ENCODE assay signal across 9 cellular contexts in genomic region chr7:45978010-45978681, GRCh38. TPM values are rescaled to one million over a fixed set of nuclear protein-coding genes. Genes with fewer than 3 reads are reported as not detected.
A peak's percentile ranks its signal among the peaks of the same experiment; 100 is the strongest.
DNase-seq lines count a peak whose midpoint lies in the region; ATAC-seq and TF ChIP-seq lines count a peak whose summit lies in the region.
"Had no signal": no experiment of that assay in that cellular context is flagged by ENCODE, and none has a peak within 500 bp of the region (broad histone marks: within the 10 kb centered on the region; RNA-seq: fewer than 3 reads in every experiment).

No MANE protein-coding gene starts in this region.

- no peak overlapping the region for H2AFZ ChIP-seq in smooth muscle cell (ENCODE audit: low read depth)

- peaks cover 16% of the 10 kb centered on the region for H3K4me1 ChIP-seq in smooth muscle cell (ENCODE audit: low read depth)

- CTCF ChIA-PET in Calu3 (lab: Charles Lee), result interaction anchor here (0.6 to 4.1 kb wide), 10 partner anchors 8 to 1116 kb away, joined by 3 to 47 read pairs (median 3); partner anchors contain the start of gene IGFBP3

- no TSS peak for BruUV-seq in Calu3 (replicated peaks; lab: Mats Ljungman, UMichigan)

- H3K4me2 ChIP-seq in smooth muscle cell, result peak overlapping the region; percentile 78

- peak; percentile 89 for DNase-seq in Calu3
- DNase-seq in activated T-cell treated with anti-CD3 and anti-CD28 coated beads, Interleukin-2, amount 50 U/mL, for 24 hours, result no peak
- peak; percentile 36 for DNase-seq in left cardiac atrium
- DNase-seq in smooth muscle cell (lab: John Stamatoyannopoulos, UW; ENCODE audit: unreplicated experiment), result no peak
- DNase-seq in NCI-H2107 (lab: John Stamatoyannopoulos, UW), result no peak
- no peak for DNase-seq in NCI-H510A (lab: John Stamatoyannopoulos, UW)

- no peak overlapping the region for H3K4me3 ChIP-seq in smooth muscle cell

- H3F3A ChIP-seq in smooth muscle cell (ENCODE audit: low read depth), result peaks cover 31% of the 10 kb centered on the region

- H3K36me3 Mint-ChIP-seq in Calu3 (ENCODE audit: insufficient read depth, unreplicated experiment), result peaks cover 24% of the 10 kb centered on the region
- H3K36me3 Mint-ChIP-seq in activated T-cell treated with anti-CD3 and anti-CD28 coated beads, Interleukin-2, amount 50 U/mL, for 24 hours (ENCODE audit: low read depth), result peaks cover 35% of the 10 kb centered on the region

- H3K27me3 Mint-ChIP-seq in Calu3 (ENCODE audit: unreplicated experiment), result no peaks in the 10 kb centered on the region
- H3K27me3 Mint-ChIP-seq in activated T-cell treated with anti-CD3 and anti-CD28 coated beads, Interleukin-2, amount 50 U/mL, for 24 hours, result no peaks in the 10 kb centered on the region

- under 1% methylated on average over 11 of the region's 11 CpGs for WGBS in smooth muscle cell (ENCODE audit: low lambda C conversion rate)

- peaks cover 3% of the 10 kb centered on the region for H3K9me3 Mint-ChIP-seq in Calu3 (ENCODE audit: low read depth, unreplicated experiment)
- no peaks in the 10 kb centered on the region for H3K9me3 Mint-ChIP-seq in activated T-cell treated with anti-CD3 and anti-CD28 coated beads, Interleukin-2, amount 50 U/mL, for 24 hours

- peak overlapping the region; percentile 96 for H3K9ac ChIP-seq in smooth muscle cell (ENCODE audit: low read depth)

- peak overlapping the region; percentile 99 for H3K27ac Mint-ChIP-seq in Calu3 (ENCODE audit: unreplicated experiment)
- peak overlapping the region; percentile 53 for H3K27ac Mint-ChIP-seq in activated T-cell treated with anti-CD3 and anti-CD28 coated beads, Interleukin-2, amount 50 U/mL, for 24 hours

- H3K4me3 Mint-ChIP-seq in Calu3 (ENCODE audit: low read depth, unreplicated experiment), result peak overlapping the region; percentile 37
- no peak overlapping the region for H3K4me3 Mint-ChIP-seq in activated T-cell treated with anti-CD3 and anti-CD28 coated beads, Interleukin-2, amount 50 U/mL, for 24 hours

- no peaks in the 10 kb centered on the region for H3K9me3 ChIP-seq in smooth muscle cell (replicated peaks; ENCODE audit: low read depth)
- H3K9me3 ChIP-seq: neutrophil had no signal

- H3K27me3 ChIP-seq in smooth muscle cell (ENCODE audit: low read depth), result no peaks in the 10 kb centered on the region
- H3K27me3 ChIP-seq: neutrophil had no signal

- peak; percentile 71 for ATAC-seq in HG03280 (IDR thresholded peaks at IDR 0.05; ENCODE audit: unreplicated experiment)
- ATAC-seq in left cardiac atrium, result peak; percentile 42 to 81
- no peak for ATAC-seq in GM21423 (IDR thresholded peaks at IDR 0.05; ENCODE audit: unreplicated experiment)

- TF ChIP-seq CTCF in Calu3 (IDR thresholded peaks at IDR 0.05; ENCODE audit: unreplicated experiment) (no peak), smooth muscle cell (IDR thresholded peaks at IDR 0.05; ENCODE audit: borderline replicate concordance, insufficient read depth, poor library complexity, severe bottlenecking) (no peak)

- no peaks in the 10 kb centered on the region for H3K79me2 ChIP-seq in smooth muscle cell (ENCODE audit: low read depth)

- no peaks in the 10 kb centered on the region for H4K20me1 ChIP-seq in smooth muscle cell (ENCODE audit: low read depth)

- peak overlapping the region; percentile 100 for H3K27ac ChIP-seq in smooth muscle cell (ENCODE audit: low read depth)
- H3K27ac ChIP-seq: neutrophil had no signal

- peaks cover 73% of the 10 kb centered on the region for H3K4me1 Mint-ChIP-seq in Calu3 (ENCODE audit: low read depth, unreplicated experiment)
- peaks cover 11% of the 10 kb centered on the region for H3K4me1 Mint-ChIP-seq in activated T-cell treated with anti-CD3 and anti-CD28 coated beads, Interleukin-2, amount 50 U/mL, for 24 hours (ENCODE audit: low read depth)

- intact Hi-C loops in Calu3 (cut with micrococcal nuclease; ENCODE audit: unreplicated experiment) (loop anchor here (1.0 to 5.0 kb wide), 4 partner anchors 55 to 674 kb away; no protein-coding TSS in a partner anchor), left cardiac atrium (cut with DNase I) (no loop called here)

- H3K36me3 ChIP-seq in smooth muscle cell (ENCODE audit: low read depth), result no peaks in the 10 kb centered on the region
- H3K36me3 ChIP-seq: neutrophil had no signal

RNA-seq across cellular contexts. Expression of gene IGFBP3, which starts 57.1 kb away (rescaled TPM):
- total RNA-seq in Calu3 (2022) (221 and 315 TPM in 2 replicates), left cardiac atrium (10 to 100 TPM; 37.5 to 75.4 TPM), smooth muscle cell (4,025 and 5,098 TPM in 2 replicates)
- polyA plus RNA-seq in smooth muscle cell, result 1,776 and 1,956 TPM in 2 replicates

Comparison
In these comparisons a context has a peak if more than half of its experiments do, and no peak if none do; other contexts are left out.
1. DNase-seq: peak in Calu3 (single experiment) and left cardiac atrium (single experiment); none in activated T-cell treated with anti-CD3 and anti-CD28 coated beads, Interleukin-2, amount 50 U/mL, for 24 hours (single experiment), smooth muscle cell (single experiment), NCI-H2107 (single experiment) and NCI-H510A (single experiment).
2. RNA of gene IGFBP3, which starts 57.1 kb away (total RNA-seq): 4,025 to 5,098 TPM in smooth muscle cell; 221 to 315 TPM in Calu3 and 37.5 to 75.4 TPM in left cardiac atrium; every median in the first group is over 10 times any median in the second.